In genomic region chr14:102138535-102138934, GRCh38 we compare ENCODE assay signal across 8 cellular contexts. TPM values are rescaled to one million over a fixed set of nuclear protein-coding genes. Genes with fewer than 3 reads are reported as not detected.
DNase-seq lines count a peak whose midpoint lies in the region; ATAC-seq and TF ChIP-seq lines count a peak whose summit lies in the region.

No MANE protein-coding gene starts in this region.

- no peaks in the 10 kb centered on the region for H3K9me3 ChIP-seq in left ventricle myocardium inferior (replicated peaks)
- no peaks in the 10 kb centered on the region for H3K9me3 ChIP-seq in lower lobe of right lung
- no peaks in the 10 kb centered on the region for H3K9me3 ChIP-seq in vagina

- no peak for TF ChIP-seq CTCF in left ventricle myocardium inferior (IDR thresholded peaks at IDR 0.05; ENCODE audit: borderline replicate concordance)
- no peak for TF ChIP-seq CTCF in astrocyte of the cerebellum (IDR thresholded peaks at IDR 0.05; ENCODE audit: low read depth, low read length, missing control alignments)
- TF ChIP-seq CTCF in lower lobe of right lung (IDR thresholded peaks at IDR 0.05): no peak
- no peak for TF ChIP-seq CTCF in vagina (IDR thresholded peaks at IDR 0.05)

- TF ChIP-seq POLR2A in vagina (IDR thresholded peaks at IDR 0.05): no peak

- peaks cover 3% of the 10 kb centered on the region for H3K36me3 ChIP-seq in left ventricle myocardium inferior
- peaks cover 5% of the 10 kb centered on the region for H3K36me3 ChIP-seq in lower lobe of right lung
- H3K36me3 ChIP-seq in vagina: no peaks in the 10 kb centered on the region

- peaks cover 39% of the 10 kb centered on the region for H3K4me1 ChIP-seq in left ventricle myocardium inferior
- H3K4me1 ChIP-seq in lower lobe of right lung: peaks cover 20% of the 10 kb centered on the region
- H3K4me1 ChIP-seq in vagina: peaks cover 33% of the 10 kb centered on the region

- intact Hi-C loops in left ventricle myocardium inferior (cut with micrococcal nuclease): no loop called here
- intact Hi-C loops in Right ventricle myocardium superior (cut with DNase I): no loop called here
- intact Hi-C loops in lower lobe of right lung (cut with DNase I): no loop called here
- intact Hi-C loops in vagina (cut with DNase I): no loop called here

- H3K4me3 ChIP-seq in left ventricle myocardium inferior: peak overlapping the region; percentile 94
- peak overlapping the region; percentile 95 for H3K4me3 ChIP-seq in astrocyte of the cerebellum (ENCODE audit: low read depth, low read length)
- peak overlapping the region; percentile 99 for H3K4me3 ChIP-seq in lower lobe of right lung
- H3K4me3 ChIP-seq in vagina: peak overlapping the region; percentile 85 to 98

- in situ Hi-C loops in astrocyte of the cerebellum (cut with HindIII; ENCODE audit: low sequenced_read_pairs): no loop called here

- no peak for ATAC-seq in Right ventricle myocardium superior (ENCODE audit: poor library complexity)
- ATAC-seq in lower lobe of right lung: no peak
- ATAC-seq in HG03097 (IDR thresholded peaks at IDR 0.05; ENCODE audit: low FRiP score, unreplicated experiment): no peak

- DNase-seq in left ventricle myocardium inferior (no peak), Right ventricle myocardium superior (no peak), astrocyte of the cerebellum (ENCODE audit: low read depth) (no peak), lower lobe of right lung (no peak), vagina (ENCODE audit: extremely low spot score in 2 of 2) (no peak), NCI-H2081 treated with DMSO at 0.1 percent for 48 hours (lab: John Stamatoyannopoulos, UW) (no peak)
- no peak for DNase-seq in NK-92 treated with Interleukin-12 subunit alpha and Interleukin-12 subunit beta, amount 100 ng/mL, for 24 hours (lab: John Stamatoyannopoulos, UW)

- H3K27ac ChIP-seq in left ventricle myocardium inferior (replicated peaks): peak overlapping the region; percentile 87
- H3K27ac ChIP-seq in lower lobe of right lung: no peak overlapping the region
- no peak overlapping the region for H3K27ac ChIP-seq in vagina

- H3K27me3 ChIP-seq in left ventricle myocardium inferior (ENCODE audit: low read depth): no peaks in the 10 kb centered on the region
- H3K27me3 ChIP-seq in lower lobe of right lung (ENCODE audit: low read depth): no peaks in the 10 kb centered on the region
- no peaks in the 10 kb centered on the region for H3K27me3 ChIP-seq in vagina

RNA-seq across cellular contexts. Expression of gene WDR20, which starts 1.2 kb away (rescaled TPM):
- total RNA-seq in left ventricle myocardium inferior (20.9 TPM), Right ventricle myocardium superior (19.2 TPM), lower lobe of right lung (26.2 TPM), vagina (24.8 TPM)

RNA-seq across cellular contexts. Expression of gene HSP90AA1, which starts 51.7 kb away (rescaled TPM):
- total RNA-seq in left ventricle myocardium inferior (423 TPM), Right ventricle myocardium superior (483 TPM), lower lobe of right lung (540 TPM), vagina (277 TPM)
